ENCODE assay signal across 21 cellular contexts in the genomic region with DNA sequence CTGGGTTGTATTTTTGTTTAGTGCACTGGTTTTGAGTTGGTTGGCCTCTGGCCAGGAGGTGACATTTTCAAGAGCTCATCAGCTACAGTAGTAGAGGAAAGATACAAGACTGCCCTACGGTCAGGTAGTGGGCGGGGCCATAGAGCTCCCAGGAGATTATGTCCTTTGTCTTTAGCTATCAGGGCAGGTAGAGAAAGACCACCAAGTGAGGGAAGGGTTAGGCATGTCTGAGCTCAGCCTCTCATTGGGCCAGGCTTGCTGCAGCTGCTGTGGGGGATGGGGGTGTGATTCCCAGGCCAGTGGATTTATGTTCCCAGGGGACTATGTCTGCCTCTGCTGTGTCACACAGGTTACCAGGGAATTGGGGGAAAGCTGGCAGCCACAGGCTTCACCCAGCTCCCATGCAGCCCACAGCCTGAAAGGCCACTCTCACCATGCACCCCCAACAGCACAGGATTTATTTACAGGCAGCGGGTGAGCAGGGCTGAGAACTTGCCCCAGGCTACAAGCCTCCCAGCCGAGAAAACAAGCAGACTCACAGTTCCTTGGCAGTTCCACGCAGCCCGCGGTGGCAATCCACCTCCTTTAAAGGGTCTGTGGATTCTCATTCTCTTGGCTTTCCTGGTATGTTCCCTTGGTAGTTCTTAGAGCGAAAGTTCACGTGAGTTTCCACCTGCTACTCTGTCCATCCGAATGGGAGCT. TPM values are rescaled to one million over a fixed set of nuclear protein-coding genes. Genes with fewer than 3 reads are reported as not detected.
A peak's percentile ranks its signal among the peaks of the same experiment; 100 is the strongest.
DNase-seq lines count a peak whose midpoint lies in the region; ATAC-seq and TF ChIP-seq lines count a peak whose summit lies in the region.
"Had no signal": no experiment of that assay in that cellular context is flagged by ENCODE, and none has a peak within 500 bp of the region (broad histone marks: within the 10 kb centered on the region; RNA-seq: fewer than 3 reads in every experiment).

No MANE protein-coding gene starts in this region.

- H3K9me3 Mint-ChIP-seq in WTC11 (peaks cover 55% of the 10 kb centered on the region), type B pancreatic cell (peaks cover 13% of the 10 kb centered on the region)
- H3K9me3 Mint-ChIP-seq: T-helper 2 cell treated with Interferon-gamma antibody and Interleukin-4, amounts not matched to agents 5 μg/mL and 100 μg/mL, for 36 hours had no signal

- no peaks in the 10 kb centered on the region for H3K79me2 ChIP-seq in MM.1S (ENCODE audit: low read length)

- H3K27me3 ChIP-seq in HUES6 (ENCODE audit: control insufficient read depth, insufficient read depth, low read length), result no peaks in the 10 kb centered on the region
- no peaks in the 10 kb centered on the region for H3K27me3 ChIP-seq in MM.1S (replicated peaks; ENCODE audit: insufficient read depth, low read length)

- peak; percentile 53 for ATAC-seq in WTC11
- ATAC-seq: T-cell had no signal

- TF ChIP-seq CTCF in WTC11 (IDR thresholded peaks at IDR 0.05), result no peak
- TF ChIP-seq CTCF in type B pancreatic cell (conservative IDR thresholded peaks at IDR 0.05), result no peak
- no peak for TF ChIP-seq CTCF in MM.1S (IDR thresholded peaks at IDR 0.05; ENCODE audit: low read length)

- H3K36me3 ChIP-seq in HUES6 (ENCODE audit: control insufficient read depth, insufficient read depth, low read length), result no peaks in the 10 kb centered on the region
- no peaks in the 10 kb centered on the region for H3K36me3 ChIP-seq in MM.1S (replicated peaks; ENCODE audit: insufficient read depth, low read length)

- H3F3A ChIP-seq in MM.1S (ENCODE audit: insufficient read depth, low read length), result no peaks in the 10 kb centered on the region

- peaks cover 14% of the 10 kb centered on the region; the same call in 1 of the 2 replicates for H3K4me1 ChIP-seq in HUES6 (ENCODE audit: control insufficient read depth, insufficient read depth, low read length)
- no peaks in the 10 kb centered on the region for H3K4me1 ChIP-seq in MM.1S (ENCODE audit: low read length)

- H2AFZ ChIP-seq in MM.1S (ENCODE audit: low read length), result no peak overlapping the region

- no peak overlapping the region for H3K27ac ChIP-seq in HUES6 (ENCODE audit: low read depth, low read length)
- no peak overlapping the region for H3K27ac ChIP-seq in MM.1S (ENCODE audit: low read length)
- H3K27ac ChIP-seq: KMS-11 had no signal

- no peaks in the 10 kb centered on the region for H4K20me1 ChIP-seq in MM.1S (ENCODE audit: insufficient read depth, low read length)

- H3K4me3 Mint-ChIP-seq in WTC11 (no peak overlapping the region), type B pancreatic cell (no peak overlapping the region)
- H3K4me3 Mint-ChIP-seq: CD14-positive monocyte; HFFc6; T-cell; T-helper 2 cell treated with Interferon-gamma antibody and Interleukin-4, amounts not matched to agents 5 μg/mL and 100 μg/mL, for 36 hours had no signal

- H3K9me3 ChIP-seq in HUES6 (ENCODE audit: control insufficient read depth, insufficient read depth, low read depth, low read length) (peaks cover 21% of the 10 kb centered on the region), MM.1S (replicated peaks; ENCODE audit: insufficient read depth, low read length) (no peaks in the 10 kb centered on the region)

- H3K4me2 ChIP-seq in MM.1S (ENCODE audit: low read depth, low read length), result no peak overlapping the region
- H3K4me2 ChIP-seq: KMS-11 had no signal

- POLR2A ChIA-PET in WTC11 (lab: Charles Lee), result no interaction called here

- DNase-seq in NCI-H82 (lab: John Stamatoyannopoulos, UW), result peak; percentile 48
- DNase-seq in NCI-H82 treated with DMSO at 0.1 percent for 48 hours (lab: John Stamatoyannopoulos, UW; ENCODE audit: unreplicated experiment), result no peak
- no peak for DNase-seq in WTC11 (ENCODE audit: low spot score)
- DNase-seq in type B pancreatic cell (ENCODE audit: extremely low spot score, unreplicated experiment), result peak; percentile 32
- no peak for DNase-seq in MM.1S
- DNase-seq in NCI-H187 treated with DMSO at 0.1 percent for 48 hours (lab: John Stamatoyannopoulos, UW), result no peak
- DNase-seq: DMS53; GF-D8; H7; HFFc6; NCI-H1436; NCI-H2029; NCI-H446; NCI-H526 treated with DMSO at 0.1 percent for 48 hours; NK-92 treated with Interleukin-12 subunit alpha and Interleukin-12 subunit beta, amount 100 ng/mL, for 24 hours; SIG-M5; T-cell had no signal

- CTCF ChIA-PET in WTC11 (lab: Charles Lee), result interaction anchor here (1.2 kb wide), 1 partner anchor 24 kb away, joined by 3 read pairs; no protein-coding TSS in a partner anchor

- peaks cover 12% of the 10 kb centered on the region for H3K4me1 Mint-ChIP-seq in WTC11
- no peaks in the 10 kb centered on the region for H3K4me1 Mint-ChIP-seq in type B pancreatic cell (ENCODE audit: unreplicated experiment)
- H3K4me1 Mint-ChIP-seq: T-cell had no signal

- H3K9me2 ChIP-seq in MM.1S (replicated peaks; ENCODE audit: insufficient read depth, low read length), result no peaks in the 10 kb centered on the region

- H3K27me3 Mint-ChIP-seq in WTC11 (ENCODE audit: low read depth) (peaks cover 6% of the 10 kb centered on the region), type B pancreatic cell (no peaks in the 10 kb centered on the region)

- H3K27ac Mint-ChIP-seq in WTC11 (no peak overlapping the region), type B pancreatic cell (no peak overlapping the region)
- H3K27ac Mint-ChIP-seq: HFFc6; T-cell; T-helper 2 cell treated with Interferon-gamma antibody and Interleukin-4, amounts not matched to agents 5 μg/mL and 100 μg/mL, for 36 hours had no signal

- H3K4me3 ChIP-seq in HUES6 (ENCODE audit: low read depth, low read length) (peak overlapping the region; percentile 7; the same call in 1 of the 2 replicates), MM.1S (ENCODE audit: low read length) (no peak overlapping the region)

- H3K36me3 Mint-ChIP-seq in WTC11 (peaks cover 34% of the 10 kb centered on the region), type B pancreatic cell (no peaks in the 10 kb centered on the region)
- H3K36me3 Mint-ChIP-seq: CD14-positive monocyte, T-cell had no signal

- no peak overlapping the region for H3K9ac ChIP-seq in HUES6 (ENCODE audit: low read length)
- H3K9ac ChIP-seq in MM.1S (ENCODE audit: low read length), result no peak overlapping the region
- H3K9ac ChIP-seq: KMS-11 had no signal

TF ChIP-seq in WTC11, 78 proteins besides CTCF, POLR2A, EP300 and RAD21 (continues in another document):
- TF ChIP-seq ZNF317 (CRISPR knock-in tag; IDR thresholded peaks at IDR 0.05; ENCODE audit: borderline replicate concordance, low read depth), result no peak
- no peak for TF ChIP-seq CREB1 (CRISPR knock-in tag; IDR thresholded peaks at IDR 0.05)
- TF ChIP-seq SMAD3 (CRISPR knock-in tag; IDR thresholded peaks at IDR 0.05; ENCODE audit: borderline replicate concordance), result no peak
- no peak for TF ChIP-seq KAT7 (CRISPR knock-in tag; IDR thresholded peaks at IDR 0.05; ENCODE audit: borderline replicate concordance)
- TF ChIP-seq, protein P1, sequence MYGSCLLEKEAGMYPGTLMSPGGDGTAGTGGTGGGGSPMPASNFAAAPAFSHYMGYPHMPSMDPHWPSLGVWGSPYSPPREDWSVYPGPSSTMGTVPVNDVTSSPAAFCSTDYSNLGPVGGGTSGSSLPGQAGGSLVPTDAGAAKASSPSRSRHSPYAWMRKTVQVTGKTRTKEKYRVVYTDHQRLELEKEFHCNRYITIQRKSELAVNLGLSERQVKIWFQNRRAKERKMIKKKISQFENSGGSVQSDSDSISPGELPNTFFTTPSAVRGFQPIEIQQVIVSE (CRISPR knock-in tag; IDR thresholded peaks at IDR 0.05; ENCODE audit: borderline replicate concordance), result no peak
- TF ChIP-seq, protein P2, sequence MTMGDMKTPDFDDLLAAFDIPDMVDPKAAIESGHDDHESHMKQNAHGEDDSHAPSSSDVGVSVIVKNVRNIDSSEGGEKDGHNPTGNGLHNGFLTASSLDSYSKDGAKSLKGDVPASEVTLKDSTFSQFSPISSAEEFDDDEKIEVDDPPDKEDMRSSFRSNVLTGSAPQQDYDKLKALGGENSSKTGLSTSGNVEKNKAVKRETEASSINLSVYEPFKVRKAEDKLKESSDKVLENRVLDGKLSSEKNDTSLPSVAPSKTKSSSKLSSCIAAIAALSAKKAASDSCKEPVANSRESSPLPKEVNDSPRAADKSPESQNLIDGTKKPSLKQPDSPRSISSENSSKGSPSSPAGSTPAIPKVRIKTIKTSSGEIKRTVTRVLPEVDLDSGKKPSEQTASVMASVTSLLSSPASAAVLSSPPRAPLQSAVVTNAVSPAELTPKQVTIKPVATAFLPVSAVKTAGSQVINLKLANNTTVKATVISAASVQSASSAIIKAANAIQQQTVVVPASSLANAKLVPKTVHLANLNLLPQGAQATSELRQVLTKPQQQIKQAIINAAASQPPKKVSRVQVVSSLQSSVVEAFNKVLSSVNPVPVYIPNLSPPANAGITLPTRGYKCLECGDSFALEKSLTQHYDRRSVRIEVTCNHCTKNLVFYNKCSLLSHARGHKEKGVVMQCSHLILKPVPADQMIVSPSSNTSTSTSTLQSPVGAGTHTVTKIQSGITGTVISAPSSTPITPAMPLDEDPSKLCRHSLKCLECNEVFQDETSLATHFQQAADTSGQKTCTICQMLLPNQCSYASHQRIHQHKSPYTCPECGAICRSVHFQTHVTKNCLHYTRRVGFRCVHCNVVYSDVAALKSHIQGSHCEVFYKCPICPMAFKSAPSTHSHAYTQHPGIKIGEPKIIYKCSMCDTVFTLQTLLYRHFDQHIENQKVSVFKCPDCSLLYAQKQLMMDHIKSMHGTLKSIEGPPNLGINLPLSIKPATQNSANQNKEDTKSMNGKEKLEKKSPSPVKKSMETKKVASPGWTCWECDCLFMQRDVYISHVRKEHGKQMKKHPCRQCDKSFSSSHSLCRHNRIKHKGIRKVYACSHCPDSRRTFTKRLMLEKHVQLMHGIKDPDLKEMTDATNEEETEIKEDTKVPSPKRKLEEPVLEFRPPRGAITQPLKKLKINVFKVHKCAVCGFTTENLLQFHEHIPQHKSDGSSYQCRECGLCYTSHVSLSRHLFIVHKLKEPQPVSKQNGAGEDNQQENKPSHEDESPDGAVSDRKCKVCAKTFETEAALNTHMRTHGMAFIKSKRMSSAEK (CRISPR knock-in tag; IDR thresholded peaks at IDR 0.05; ENCODE audit: borderline replicate concordance), result no peak
- TF ChIP-seq, protein P3, sequence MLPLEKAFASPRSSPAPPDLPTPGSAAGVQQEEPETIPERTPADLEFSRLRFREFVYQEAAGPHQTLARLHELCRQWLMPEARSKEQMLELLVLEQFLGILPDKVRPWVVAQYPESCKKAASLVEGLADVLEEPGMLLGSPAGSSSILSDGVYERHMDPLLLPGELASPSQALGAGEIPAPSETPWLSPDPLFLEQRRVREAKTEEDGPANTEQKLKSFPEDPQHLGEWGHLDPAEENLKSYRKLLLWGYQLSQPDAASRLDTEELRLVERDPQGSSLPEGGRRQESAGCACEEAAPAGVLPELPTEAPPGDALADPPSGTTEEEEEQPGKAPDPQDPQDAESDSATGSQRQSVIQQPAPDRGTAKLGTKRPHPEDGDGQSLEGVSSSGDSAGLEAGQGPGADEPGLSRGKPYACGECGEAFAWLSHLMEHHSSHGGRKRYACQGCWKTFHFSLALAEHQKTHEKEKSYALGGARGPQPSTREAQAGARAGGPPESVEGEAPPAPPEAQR (CRISPR knock-in tag; IDR thresholded peaks at IDR 0.05), result no peak
- TF ChIP-seq JUN (CRISPR knock-in tag; IDR thresholded peaks at IDR 0.05), result no peak
- no peak for TF ChIP-seq SOX15 (CRISPR knock-in tag; IDR thresholded peaks at IDR 0.05)

RNA-seq across cellular contexts. Expression of a gene that starts 37.5 kb away (rescaled TPM):
- total RNA-seq in WTC11 (2021), result 117 to 123 TPM (median 120 TPM) in 3 replicates
- 63.2 and 98.7 TPM in 2 replicates for total RNA-seq in type B pancreatic cell (ENCODE audit: low replicate concordance)

Comparison
In these comparisons a context has a peak if more than half of its experiments do, and no peak if none do; other contexts are left out.
1. DNase-seq: peak in NCI-H82 (single experiment) and type B pancreatic cell (single experiment); none in NCI-H82 treated with DMSO at 0.1 percent for 48 hours (single experiment), WTC11 (single experiment), MM.1S (single experiment) and NCI-H187 treated with DMSO at 0.1 percent for 48 hours (single experiment).